In the genomic region with DNA sequence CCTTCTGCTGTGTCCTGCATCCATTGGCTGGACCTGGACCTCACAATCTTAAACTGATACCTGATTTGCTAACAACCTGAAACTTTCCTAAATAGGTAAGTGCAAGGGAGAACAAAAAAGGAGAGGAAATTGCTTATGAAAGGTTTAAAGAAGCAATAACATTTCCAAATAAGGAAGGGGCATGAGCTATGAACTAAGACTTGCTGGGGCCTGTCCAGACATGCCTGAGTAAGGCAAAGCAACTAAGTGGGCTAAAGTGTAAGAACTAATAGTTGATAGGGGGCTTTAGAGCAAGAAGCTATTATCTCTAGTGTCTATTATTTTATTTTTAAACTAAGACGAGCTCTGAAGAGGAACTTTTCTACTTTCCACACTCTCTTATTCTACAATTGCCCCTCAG, we compare ENCODE assay signal across 26 cellular contexts. TPM values are rescaled to one million over a fixed set of nuclear protein-coding genes. Genes with fewer than 3 reads are reported as not detected.
DNase-seq lines count a peak whose midpoint lies in the region; ATAC-seq and TF ChIP-seq lines count a peak whose summit lies in the region.
"Had no signal": no experiment of that assay in that cellular context is flagged by ENCODE, and none has a peak within 500 bp of the region (broad histone marks: within the 10 kb centered on the region; RNA-seq: fewer than 3 reads in every experiment).

No MANE protein-coding gene starts in this region.

- H3K9me2 ChIP-seq in OCI-LY7 (ENCODE audit: insufficient read depth, low read length): no peaks in the 10 kb centered on the region

- H3K27ac ChIP-seq in HEK293 (ENCODE audit: extremely low read depth, low read depth, low read length): no peak overlapping the region
- H3K27ac ChIP-seq in OCI-LY7 (ENCODE audit: low read depth, low read length, poor library complexity, severe bottlenecking): no peak overlapping the region
- H3K27ac ChIP-seq: BLaER1 had no signal

- POLR2A ChIA-PET in activated CD8-positive, alpha-beta T cell treated with anti-CD3 and anti-CD28 coated beads for 36 hours (lab: Charles Lee): interaction anchor here (0.6 kb wide), 1 partner anchor 761 kb away, joined by 3 read pairs; no protein-coding TSS in a partner anchor
- POLR2A ChIA-PET in activated CD8-positive, alpha-beta T cell treated with anti-CD3 and anti-CD28 coated beads, Interleukin-2, amount 10 ng/mL, durations not matched to agents 7 days and 5 days (lab: Charles Lee): no interaction called here
- POLR2A ChIA-PET in HEK293 (lab: Yijun Ruan, JAX) (interaction anchor here (1.3 kb wide), 1 partner anchor 12 kb away, joined by 7 read pairs; a partner anchor contains a TSS), OCI-LY7 (lab: Charles Lee) (interaction anchor here (0.8 kb wide), 1 partner anchor 9 kb away, joined by 3 read pairs; no protein-coding TSS in a partner anchor)

- no TSS peak for BruUV-seq in OCI-LY7 (replicated peaks; lab: Mats Ljungman, UMichigan)

- intact Hi-C loops in activated CD8-positive, alpha-beta T cell treated with anti-CD3 and anti-CD28 coated beads for 36 hours (cut with micrococcal nuclease): loop anchor here (10.0 kb wide), 1 partner anchor 159 kb away; a partner anchor contains a TSS
- intact Hi-C loops in OCI-LY7 (cut with micrococcal nuclease; ENCODE audit: unreplicated experiment): no loop called here

- H3K79me2 ChIP-seq in OCI-LY7 (ENCODE audit: insufficient read depth, low read depth, low read length): no peaks in the 10 kb centered on the region

- peaks cover 14% of the 10 kb centered on the region for H3K36me3 Mint-ChIP-seq in activated CD8-positive, alpha-beta T cell treated with anti-CD3 and anti-CD28 coated beads for 36 hours (ENCODE audit: low read depth)
- peaks cover 8% of the 10 kb centered on the region for H3K36me3 Mint-ChIP-seq in activated CD8-positive, alpha-beta T cell treated with anti-CD3 and anti-CD28 coated beads, Interleukin-2, amount 10 ng/mL, durations not matched to agents 7 days and 5 days (ENCODE audit: low read depth)
- H3K36me3 Mint-ChIP-seq: IgD-negative memory B cell had no signal

- DNase-seq in activated CD8-positive, alpha-beta T cell treated with anti-CD3 and anti-CD28 coated beads for 36 hours: no peak
- no peak for DNase-seq in activated CD8-positive, alpha-beta T cell treated with anti-CD3 and anti-CD28 coated beads, Interleukin-2, amount 10 ng/mL, durations not matched to agents 7 days and 5 days
- DNase-seq in MV-4-11 (lab: John Stamatoyannopoulos, UW): peak; percentile 10
- DNase-seq in epithelial cell of esophagus (ENCODE audit: low read depth): peak; percentile 51
- DNase-seq in OCI-LY7 (ENCODE audit: low spot score): no peak
- DNase-seq in superior temporal gyrus (ENCODE audit: extremely low spot score): no peak
- no peak for DNase-seq in DMS153 (lab: John Stamatoyannopoulos, UW)
- DNase-seq: Calu3; CD4-positive, alpha-beta memory T cell; DMS53; EL; GOT3; HFFc6; Kasumi-1; MM.1S; NCI-H1694 treated with DMSO at 0.1 percent for 48 hours; NCI-H2227 treated with DMSO at 0.1 percent for 48 hours; NCI-H524; NCI-H82; PC-3; RPMI8226; SHP77 treated with DMSO at 0.1 percent for 48 hours had no signal

- H3K4me3 ChIP-seq in HEK293 (ENCODE audit: low read depth, low read length) (no peak overlapping the region), epithelial cell of esophagus (ENCODE audit: low read length) (no peak overlapping the region), OCI-LY7 (ENCODE audit: low read depth, low read length, poor library complexity, severe bottlenecking) (no peak overlapping the region)
- H3K4me3 ChIP-seq: BLaER1, GM12878 had no signal

- no peak overlapping the region for H3K4me3 Mint-ChIP-seq in activated CD8-positive, alpha-beta T cell treated with anti-CD3 and anti-CD28 coated beads for 36 hours
- H3K4me3 Mint-ChIP-seq in activated CD8-positive, alpha-beta T cell treated with anti-CD3 and anti-CD28 coated beads, Interleukin-2, amount 10 ng/mL, durations not matched to agents 7 days and 5 days: no peak overlapping the region
- H3K4me3 Mint-ChIP-seq: HFFc6, IgD-negative memory B cell had no signal

- ATAC-seq in activated CD8-positive, alpha-beta T cell treated with anti-CD3 and anti-CD28 coated beads for 36 hours: no peak
- ATAC-seq in activated CD8-positive, alpha-beta T cell treated with anti-CD3 and anti-CD28 coated beads, Interleukin-2, amount 10 ng/mL, durations not matched to agents 7 days and 5 days: no peak
- ATAC-seq: GM12878, PC-3 had no signal

- H3K4me1 ChIP-seq in HEK293 (ENCODE audit: control insufficient read depth, insufficient read depth, low read length) (peaks cover 3% of the 10 kb centered on the region; the same call in 1 of the 2 replicates), OCI-LY7 (ENCODE audit: insufficient read depth, low read length, poor library complexity, severe bottlenecking) (peaks cover 16% of the 10 kb centered on the region)

- no peaks in the 10 kb centered on the region for H4K20me1 ChIP-seq in OCI-LY7 (ENCODE audit: insufficient read depth, low read length)
- H4K20me1 ChIP-seq: BLaER1 had no signal

- peaks cover 5% of the 10 kb centered on the region for H3K27me3 Mint-ChIP-seq in activated CD8-positive, alpha-beta T cell treated with anti-CD3 and anti-CD28 coated beads for 36 hours
- H3K27me3 Mint-ChIP-seq in activated CD8-positive, alpha-beta T cell treated with anti-CD3 and anti-CD28 coated beads, Interleukin-2, amount 10 ng/mL, durations not matched to agents 7 days and 5 days (ENCODE audit: low read depth): peaks cover 7% of the 10 kb centered on the region

- peaks cover 5% of the 10 kb centered on the region for H3K4me1 Mint-ChIP-seq in activated CD8-positive, alpha-beta T cell treated with anti-CD3 and anti-CD28 coated beads for 36 hours (ENCODE audit: low read depth)
- H3K4me1 Mint-ChIP-seq in activated CD8-positive, alpha-beta T cell treated with anti-CD3 and anti-CD28 coated beads, Interleukin-2, amount 10 ng/mL, durations not matched to agents 7 days and 5 days (ENCODE audit: low read depth): peaks cover 3% of the 10 kb centered on the region

- peaks cover 4% of the 10 kb centered on the region; the same call in 1 of the 2 replicates for H3K9me3 ChIP-seq in HEK293 (ENCODE audit: control insufficient read depth, insufficient read depth, low read depth, low read length)
- H3K9me3 ChIP-seq in OCI-LY7 (ENCODE audit: low read length): no peaks in the 10 kb centered on the region

- no peak overlapping the region for H3K4me2 ChIP-seq in OCI-LY7 (ENCODE audit: low read length)
- H3K4me2 ChIP-seq: BLaER1 had no signal

- CTCF ChIA-PET in activated CD8-positive, alpha-beta T cell treated with anti-CD3 and anti-CD28 coated beads for 36 hours (lab: Charles Lee): interaction anchor here (1.0 kb wide), 1 partner anchor 40 kb away, joined by 3 read pairs; no protein-coding TSS in a partner anchor
- CTCF ChIA-PET in activated CD8-positive, alpha-beta T cell treated with anti-CD3 and anti-CD28 coated beads, Interleukin-2, amount 10 ng/mL, durations not matched to agents 7 days and 5 days (lab: Charles Lee): no interaction called here
- CTCF ChIA-PET in HEK293 (lab: Yijun Ruan, JAX) (interaction anchor here (1.0 kb wide), 1 partner anchor 230 kb away, joined by 3 read pairs; no protein-coding TSS in a partner anchor), OCI-LY7 (lab: Charles Lee; ENCODE audit: unreplicated experiment) (no interaction called here)

- H2AFZ ChIP-seq in OCI-LY7 (ENCODE audit: low read length): no peak overlapping the region

- H3K27ac Mint-ChIP-seq in activated CD8-positive, alpha-beta T cell treated with anti-CD3 and anti-CD28 coated beads for 36 hours: peak overlapping the region; percentile 58
- H3K27ac Mint-ChIP-seq in activated CD8-positive, alpha-beta T cell treated with anti-CD3 and anti-CD28 coated beads, Interleukin-2, amount 10 ng/mL, durations not matched to agents 7 days and 5 days: no peak overlapping the region
- H3K27ac Mint-ChIP-seq: CD4-positive, alpha-beta memory T cell; HFFc6 had no signal

- peaks cover 38% of the 10 kb centered on the region for H3K9me3 Mint-ChIP-seq in activated CD8-positive, alpha-beta T cell treated with anti-CD3 and anti-CD28 coated beads for 36 hours
- H3K9me3 Mint-ChIP-seq in activated CD8-positive, alpha-beta T cell treated with anti-CD3 and anti-CD28 coated beads, Interleukin-2, amount 10 ng/mL, durations not matched to agents 7 days and 5 days (ENCODE audit: insufficient read depth): peaks cover 16% of the 10 kb centered on the region

- no peak for TF ChIP-seq CTCF in activated CD8-positive, alpha-beta T cell treated with anti-CD3 and anti-CD28 coated beads for 36 hours (IDR thresholded peaks at IDR 0.05)
- TF ChIP-seq CTCF in HEK293 (tag by site-specific recombination; IDR thresholded peaks at IDR 0.05) (no peak), epithelial cell of esophagus (IDR thresholded peaks at IDR 0.05; ENCODE audit: insufficient read depth, low read depth, low read length, missing control alignments) (no peak), OCI-LY7 (conservative IDR thresholded peaks at IDR 0.05; ENCODE audit: low read length) (no peak)

- H3K36me3 ChIP-seq in HEK293 (ENCODE audit: control insufficient read depth in 2 of 2, insufficient read depth in 1 of 2, low read length in 2 of 2) (no peaks in the 10 kb centered on the region), OCI-LY7 (ENCODE audit: insufficient read depth, low read length) (no peaks in the 10 kb centered on the region)
- H3K36me3 ChIP-seq: BLaER1 had no signal

TF ChIP-seq in HEK293, 187 proteins besides CTCF, POLR2A, EP300 and RAD21 (continues in another document):
- 0 out of 2 replicates have a peak, but pooled peaks have one; percentile 10 for TF ChIP-seq ZNF211 (tag by site-specific recombination; IDR thresholded peaks at IDR 0.05; ENCODE audit: low read depth)
- TF ChIP-seq, protein P1, sequence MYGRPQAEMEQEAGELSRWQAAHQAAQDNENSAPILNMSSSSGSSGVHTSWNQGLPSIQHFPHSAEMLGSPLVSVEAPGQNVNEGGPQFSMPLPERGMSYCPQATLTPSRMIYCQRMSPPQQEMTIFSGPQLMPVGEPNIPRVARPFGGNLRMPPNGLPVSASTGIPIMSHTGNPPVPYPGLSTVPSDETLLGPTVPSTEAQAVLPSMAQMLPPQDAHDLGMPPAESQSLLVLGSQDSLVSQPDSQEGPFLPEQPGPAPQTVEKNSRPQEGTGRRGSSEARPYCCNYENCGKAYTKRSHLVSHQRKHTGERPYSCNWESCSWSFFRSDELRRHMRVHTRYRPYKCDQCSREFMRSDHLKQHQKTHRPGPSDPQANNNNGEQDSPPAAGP (tag by site-specific recombination; IDR thresholded peaks at IDR 0.05): no peak

RNA-seq across cellular contexts. Expression of a gene that starts 11.6 kb away (rescaled TPM):
- total RNA-seq in activated CD8-positive, alpha-beta T cell treated with anti-CD3 and anti-CD28 coated beads for 36 hours: 10 to 100 TPM; 16.2 to 17.3 TPM
- 10 to 100 TPM; 16.8 to 17.3 TPM for total RNA-seq in activated CD8-positive, alpha-beta T cell treated with anti-CD3 and anti-CD28 coated beads, Interleukin-2, amount 10 ng/mL, durations not matched to agents 7 days and 5 days
- total RNA-seq in OCI-LY7 (2014; rRNA removed; shearing (Covaris generic)): 37.5 and 41.8 TPM in 2 replicates
- total RNA-seq in OCI-LY7 (2022): 27.8 and 28.2 TPM in 2 replicates

RNA-seq across cellular contexts. Expression of a gene that starts 11.8 kb away (rescaled TPM):
- 10 to 100 TPM; 25.3 to 25.5 TPM for total RNA-seq in activated CD8-positive, alpha-beta T cell treated with anti-CD3 and anti-CD28 coated beads for 36 hours
- total RNA-seq in activated CD8-positive, alpha-beta T cell treated with anti-CD3 and anti-CD28 coated beads, Interleukin-2, amount 10 ng/mL, durations not matched to agents 7 days and 5 days: 10 to 100 TPM; 20.7 to 25.3 TPM
- 35.0 and 44.2 TPM in 2 replicates for total RNA-seq in OCI-LY7 (2014; rRNA removed; shearing (Covaris generic))
- 25.2 and 29.8 TPM in 2 replicates for total RNA-seq in OCI-LY7 (2022)

Comparison
In these comparisons a context has a peak if more than half of its experiments do, and no peak if none do; other contexts are left out.
1. CTCF ChIA-PET loops: an anchor here in activated CD8-positive, alpha-beta T cell treated with anti-CD3 and anti-CD28 coated beads for 36 hours (1.0 kb wide) and HEK293 (1.0 kb wide); none called in activated CD8-positive, alpha-beta T cell treated with anti-CD3 and anti-CD28 coated beads, Interleukin-2, amount 10 ng/mL, durations not matched to agents 7 days and 5 days and OCI-LY7.
2. DNase-seq: peak in MV-4-11 (single experiment) and epithelial cell of esophagus (single experiment); none in activated CD8-positive, alpha-beta T cell treated with anti-CD3 and anti-CD28 coated beads for 36 hours (single experiment), activated CD8-positive, alpha-beta T cell treated with anti-CD3 and anti-CD28 coated beads, Interleukin-2, amount 10 ng/mL, durations not matched to agents 7 days and 5 days (single experiment), OCI-LY7 (single experiment), superior temporal gyrus (single experiment) and DMS153 (single experiment).